Comparison of ENCODE assay signal across 11 cellular contexts in the genomic region with DNA sequence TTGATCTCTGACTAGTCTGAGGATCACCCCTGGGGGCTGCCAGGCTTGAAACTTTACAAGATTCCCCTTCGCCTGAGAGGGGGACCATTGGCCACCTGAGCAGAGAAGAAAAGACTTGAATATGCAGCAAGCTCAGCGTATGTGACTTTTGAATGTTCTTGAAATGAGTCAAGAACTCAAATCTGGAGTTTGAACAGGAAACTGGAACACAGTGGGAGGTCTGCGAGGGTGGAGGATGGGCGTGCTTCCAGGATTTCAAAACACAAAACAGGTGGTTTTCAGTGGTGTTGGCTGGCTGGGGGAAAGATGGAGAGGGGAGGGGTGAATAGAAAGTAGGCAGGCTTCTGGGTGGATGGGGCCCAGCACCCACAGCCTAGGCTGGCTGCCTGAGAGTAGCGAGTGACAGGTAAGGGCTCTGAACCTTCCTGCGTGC. TPM values are rescaled to one million over a fixed set of nuclear protein-coding genes. Genes with fewer than 3 reads are reported as not detected.
A peak's percentile ranks its signal among the peaks of the same experiment; 100 is the strongest.
DNase-seq lines count a peak whose midpoint lies in the region; ATAC-seq and TF ChIP-seq lines count a peak whose summit lies in the region.
"Had no signal": no experiment of that assay in that cellular context is flagged by ENCODE, and none has a peak within 500 bp of the region (broad histone marks: within the 10 kb centered on the region; RNA-seq: fewer than 3 reads in every experiment).

No MANE protein-coding gene starts in this region.

- H3K4me1 Mint-ChIP-seq in Caco-2 (ENCODE audit: low read depth, unreplicated experiment): peaks cover 6% of the 10 kb centered on the region

- H3K36me3 ChIP-seq in BJ (ENCODE audit: control insufficient read depth, insufficient read depth, low read length) (no peaks in the 10 kb centered on the region), Caco-2 (ENCODE audit: control insufficient read depth, insufficient read depth, low read length) (no peaks in the 10 kb centered on the region), psoas muscle (ENCODE audit: insufficient read depth in 1 of 2, low read depth in 1 of 2) (no peaks in the 10 kb centered on the region)

- no peaks in the 10 kb centered on the region for H3K4me1 ChIP-seq in Caco-2
- no peaks in the 10 kb centered on the region for H3K4me1 ChIP-seq in psoas muscle

- POLR2A ChIA-PET in BJ (lab: Charles Lee): no interaction called here
- POLR2A ChIA-PET in Caco-2 (lab: Charles Lee): no interaction called here

- BruUV-seq in Caco-2 (replicated peaks; lab: Mats Ljungman, UMichigan): no TSS peak

- peaks cover 9% of the 10 kb centered on the region for H3K27me3 Mint-ChIP-seq in Caco-2 (ENCODE audit: insufficient read depth, unreplicated experiment)

- intact Hi-C loops in left cardiac atrium (cut with DNase I) (loop anchor here (10.0 kb wide), 2 partner anchors 61 to 231 kb away; partner anchors contain the start of gene FOXD1 (in 1 of the 2)), Caco-2 (cut with micrococcal nuclease; ENCODE audit: unreplicated experiment) (no loop called here), psoas muscle (cut with DNase I) (no loop called here)

- ATAC-seq in GM19438 (IDR thresholded peaks at IDR 0.05; ENCODE audit: low read depth, unreplicated experiment) (peak; percentile 70), left cardiac atrium (no peak), psoas muscle (no peak)
- ATAC-seq: left ventricle myocardium superior had no signal

- 31 to 43% (median 31%) methylated on average over 6 of the region's 6 CpGs for WGBS in psoas muscle, 3 donors

- TF ChIP-seq CTCF in BJ (IDR thresholded peaks at IDR 0.05; ENCODE audit: insufficient read depth, low read depth, low read length) (no peak), fibroblast of mammary gland (conservative IDR thresholded peaks at IDR 0.05; ENCODE audit: control insufficient read depth, insufficient read depth, low read depth, low read length) (no peak), Caco-2 (IDR thresholded peaks at IDR 0.05; ENCODE audit: insufficient read depth in 1 of 2, low read depth in 1 of 2, low read length in 1 of 2, severe bottlenecking in 1 of 2, unreplicated experiment in 1 of 2) (no peak), psoas muscle (IDR thresholded peaks at IDR 0.05) (no peak)

- H3K9me3 ChIP-seq in Caco-2 (no peaks in the 10 kb centered on the region; the same call in 1 of the 2 replicates), psoas muscle (no peaks in the 10 kb centered on the region)

- H3K36me3 Mint-ChIP-seq in Caco-2 (ENCODE audit: insufficient read depth, unreplicated experiment): peaks cover 4% of the 10 kb centered on the region

- CTCF ChIA-PET in BJ (lab: Yijun Ruan, JAX) (interaction anchor here (0.6 to 6.4 kb wide), 8 partner anchors 12 to 237 kb away, joined by 3 to 84 read pairs (median 3); no protein-coding TSS in a partner anchor), Caco-2 (lab: Charles Lee) (no interaction called here)

- peak; percentile 66 for DNase-seq in BJ (ENCODE audit: low read depth)
- DNase-seq in NCI-H226: peak; percentile 52
- peak; percentile 83 for DNase-seq in fibroblast of mammary gland (ENCODE audit: low read depth)
- DNase-seq in left cardiac atrium: no peak
- no peak for DNase-seq in Caco-2
- no peak for DNase-seq in psoas muscle
- DNase-seq in COLO829 (ENCODE audit: low spot score): no peak
- DNase-seq: left ventricle myocardium superior; stimulated activated CD4-positive, alpha-beta T cell treated with anti-CD3 and anti-CD28 coated beads, Interleukin-4, amount 100 ng/mL, for 24 hours had no signal

- H3K27ac Mint-ChIP-seq in Caco-2 (ENCODE audit: unreplicated experiment): no peak overlapping the region

- H3K27me3 ChIP-seq in BJ (ENCODE audit: control insufficient read depth, insufficient read depth, low read length) (no peaks in the 10 kb centered on the region), Caco-2 (replicated peaks; ENCODE audit: control insufficient read depth, insufficient read depth, low read length) (no peaks in the 10 kb centered on the region; the same call in 1 of the 2 replicates), psoas muscle (ENCODE audit: insufficient read depth in 3 of 3, low read length in 2 of 3) (peaks cover 0 to 67% (median 5%) of the 10 kb centered on the region in 3 donors)

- no peak overlapping the region for H3K27ac ChIP-seq in psoas muscle

- H3K4me3 ChIP-seq in BJ (ENCODE audit: low read depth, low read length) (no peak overlapping the region), fibroblast of mammary gland (ENCODE audit: control insufficient read depth, low read depth, low read length) (no peak overlapping the region), Caco-2 (ENCODE audit: low read depth, low read length) (no peak overlapping the region), psoas muscle (no peak overlapping the region)

- H3K9me3 Mint-ChIP-seq in Caco-2 (ENCODE audit: unreplicated experiment): peaks cover 18% of the 10 kb centered on the region

- no peak overlapping the region for H3K4me3 Mint-ChIP-seq in Caco-2 (ENCODE audit: unreplicated experiment)

RNA-seq across cellular contexts. Expression of gene TMEM174, which starts 40.6 kb away (rescaled TPM):
- polyA plus RNA-seq in BJ (2011; rRNA removed) (not detected in 2 replicates), psoas muscle (not detected)
- not detected in 2 replicates for polyA minus RNA-seq in BJ (2011; rRNA and poly(A)+ RNA removed)
- total RNA-seq in left cardiac atrium (not detected), Caco-2 (2022) (not detected in 2 replicates), psoas muscle (not detected)
- total RNA-seq: left ventricle myocardium superior; T-helper 1 cell treated with Interleukin-12 subunit alpha and Interleukin-12 subunit beta and Interleukin-4 antibody, amounts not matched to agents 30 ng/mL and 1 ng/mL, for 36 hours had no signal

Comparison
In these comparisons a context has a peak if more than half of its experiments do, and no peak if none do; other contexts are left out.
1. DNase-seq: peak in BJ (single experiment), NCI-H226 (single experiment) and fibroblast of mammary gland (single experiment); none in left cardiac atrium (single experiment), Caco-2 (0 of 2), psoas muscle (0 of 2) and COLO829 (single experiment).
2. intact Hi-C loops: an anchor here in left cardiac atrium (10.0 kb wide); none called in Caco-2 and psoas muscle.